In the genomic region with DNA sequence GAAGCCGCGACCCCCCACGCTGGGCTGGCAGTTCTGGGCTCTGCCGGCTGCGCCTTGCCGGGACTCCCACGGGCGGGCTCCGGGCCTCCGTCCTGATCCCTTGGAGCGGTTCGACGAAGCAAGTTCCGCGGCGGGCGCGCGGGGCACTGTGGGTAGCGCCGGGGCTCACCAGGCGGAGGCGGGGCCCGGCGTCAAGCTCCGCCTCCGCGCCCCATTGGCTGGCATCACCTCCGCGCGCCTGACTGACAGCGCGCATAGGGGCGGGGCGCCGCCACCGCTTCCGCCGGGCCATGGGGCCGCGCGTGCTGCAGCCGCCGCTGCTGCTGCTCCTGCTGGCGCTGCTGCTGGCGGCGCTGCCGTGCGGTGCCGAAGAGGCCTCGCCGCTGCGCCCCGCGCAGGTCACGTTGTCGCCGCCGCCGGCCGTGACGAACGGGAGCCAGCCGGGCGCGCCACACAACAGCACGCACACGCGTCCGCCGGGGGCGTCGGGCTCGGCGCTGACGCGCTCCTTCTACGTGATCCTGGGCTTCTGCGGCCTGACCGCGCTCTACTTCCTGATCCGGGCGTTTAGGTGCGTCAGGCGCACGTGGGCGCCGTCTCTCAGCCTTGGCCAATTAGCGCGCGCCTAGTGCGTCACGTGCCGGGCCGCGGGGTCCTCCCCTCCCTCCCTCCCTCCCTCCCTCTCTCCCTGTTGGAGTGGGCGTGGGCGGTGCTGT, we compare ENCODE assay signal across 1 cellular context.
A peak's percentile ranks its signal among the peaks of the same experiment; 100 is the strongest.
TF ChIP-seq lines count a peak whose summit lies in the region.

A gene (plus strand): TSS at position 271 of the 716 bp plus-strand sequence. CDS start 20 bp downstream, at position 291.

TF ChIP-seq in H1, 55 proteins besides CTCF, POLR2A, EP300 and RAD21:
- TF ChIP-seq CHD2 (IDR thresholded peaks at IDR 0.05; ENCODE audit: low read length) (peak; percentile 51; the same call in 1 of the 2 replicates), KDM4A (IDR thresholded peaks at IDR 0.05; ENCODE audit: low read depth, low read length, severe bottlenecking) (peak; percentile 54), ASH2L (IDR thresholded peaks at IDR 0.05; ENCODE audit: low read length) (peak; percentile 56), SRF (IDR thresholded peaks at IDR 0.05; ENCODE audit: low read depth, low read length) (peak; percentile 3; the same call in 1 of the 2 replicates), JUN (IDR thresholded peaks at IDR 0.05; ENCODE audit: low read depth, low read length) (no peak), KDM5A (IDR thresholded peaks at IDR 0.05; ENCODE audit: low read length) (peak; percentile 34; the same call in 1 of the 2 replicates), HDAC2 (IDR thresholded peaks at IDR 0.05; ENCODE audit: borderline replicate concordance in 1 of 2, low read depth in 2 of 2, low read length in 2 of 2) (peak in 1 of 2 experiments; percentile 94; a peak in 1 of 4 replicates), RNF2 (IDR thresholded peaks at IDR 0.05; ENCODE audit: borderline replicate concordance, low read depth, low read length, missing control alignments, poor library complexity, severe bottlenecking) (no peak), SP4 (IDR thresholded peaks at IDR 0.05; ENCODE audit: low read length) (peak; percentile 89), TBP (IDR thresholded peaks at IDR 0.05; ENCODE audit: low read depth, low read length) (0 out of 2 replicates have a peak, but pooled peaks have one; percentile 42), TAF7 (optimal IDR thresholded peaks at IDR 0.05; ENCODE audit: borderline replicate concordance, low read depth, low read length) (peak; percentile 60), MAFK (IDR thresholded peaks at IDR 0.05; ENCODE audit: low read depth, low read length) (no peak), SIN3A (conservative IDR thresholded peaks at IDR 0.05 in 1 of 2, IDR thresholded peaks at IDR 0.05 in 1 of 2; ENCODE audit: low read depth in 1 of 2, low read length in 2 of 2) (peak in 1 of 2 experiments; percentile 73; a peak in 3 of 4 replicates), POLR2AphosphoS5 (IDR thresholded peaks at IDR 0.05; ENCODE audit: low read depth, low read length) (peak; percentile 84), SP1 (IDR thresholded peaks at IDR 0.05; ENCODE audit: low read depth, low read length) (peak; percentile 44), HDAC6 (IDR thresholded peaks at IDR 0.05; ENCODE audit: low read depth, low read length) (no peak), NANOG (IDR thresholded peaks at IDR 0.05; ENCODE audit: insufficient read depth, low read depth, low read length, poor library complexity, severe bottlenecking) (no peak), PHF8 (conservative IDR thresholded peaks at IDR 0.05; ENCODE audit: low read depth, low read length) (peak; percentile 87), CTBP2 (IDR thresholded peaks at IDR 0.05; ENCODE audit: borderline replicate concordance, insufficient read depth, insufficient read length, low read length) (no peak), RBBP5 (IDR thresholded peaks at IDR 0.05; ENCODE audit: borderline replicate concordance, low read depth, low read length) (no peak; the same call in 1 of the 2 replicates), BCL11A (IDR thresholded peaks at IDR 0.05; ENCODE audit: low read depth in 2 of 2, low read length in 2 of 2) (no peak), CREB1 (IDR thresholded peaks at IDR 0.05) (peak; percentile 92), JUND (IDR thresholded peaks at IDR 0.05; ENCODE audit: low read length) (no peak), TAF1 (IDR thresholded peaks at IDR 0.05; ENCODE audit: low read depth, low read length) (peak; percentile 70; the same call in 1 of the 2 replicates), BRCA1 (IDR thresholded peaks at IDR 0.05; ENCODE audit: low read depth, low read length) (no peak), SAP30 (IDR thresholded peaks at IDR 0.05; ENCODE audit: insufficient read depth, insufficient replicate concordance, low read length) (no peak), TEAD4 (IDR thresholded peaks at IDR 0.05; ENCODE audit: low read depth, low read length) (no peak)
- TF ChIP-seq, protein P1, sequence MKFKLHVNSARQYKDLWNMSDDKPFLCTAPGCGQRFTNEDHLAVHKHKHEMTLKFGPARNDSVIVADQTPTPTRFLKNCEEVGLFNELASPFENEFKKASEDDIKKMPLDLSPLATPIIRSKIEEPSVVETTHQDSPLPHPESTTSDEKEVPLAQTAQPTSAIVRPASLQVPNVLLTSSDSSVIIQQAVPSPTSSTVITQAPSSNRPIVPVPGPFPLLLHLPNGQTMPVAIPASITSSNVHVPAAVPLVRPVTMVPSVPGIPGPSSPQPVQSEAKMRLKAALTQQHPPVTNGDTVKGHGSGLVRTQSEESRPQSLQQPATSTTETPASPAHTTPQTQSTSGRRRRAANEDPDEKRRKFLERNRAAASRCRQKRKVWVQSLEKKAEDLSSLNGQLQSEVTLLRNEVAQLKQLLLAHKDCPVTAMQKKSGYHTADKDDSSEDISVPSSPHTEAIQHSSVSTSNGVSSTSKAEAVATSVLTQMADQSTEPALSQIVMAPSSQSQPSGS (IDR thresholded peaks at IDR 0.05; ENCODE audit: low read length), result 0 out of 2 replicates have a peak, but pooled peaks have one; percentile 69
- TF ChIP-seq, protein P2, sequence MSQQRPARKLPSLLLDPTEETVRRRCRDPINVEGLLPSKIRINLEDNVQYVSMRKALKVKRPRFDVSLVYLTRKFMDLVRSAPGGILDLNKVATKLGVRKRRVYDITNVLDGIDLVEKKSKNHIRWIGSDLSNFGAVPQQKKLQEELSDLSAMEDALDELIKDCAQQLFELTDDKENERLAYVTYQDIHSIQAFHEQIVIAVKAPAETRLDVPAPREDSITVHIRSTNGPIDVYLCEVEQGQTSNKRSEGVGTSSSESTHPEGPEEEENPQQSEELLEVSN (IDR thresholded peaks at IDR 0.05), result no peak
- TF ChIP-seq, protein P3, sequence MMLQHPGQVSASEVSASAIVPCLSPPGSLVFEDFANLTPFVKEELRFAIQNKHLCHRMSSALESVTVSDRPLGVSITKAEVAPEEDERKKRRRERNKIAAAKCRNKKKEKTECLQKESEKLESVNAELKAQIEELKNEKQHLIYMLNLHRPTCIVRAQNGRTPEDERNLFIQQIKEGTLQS (IDR thresholded peaks at IDR 0.05; ENCODE audit: insufficient read depth, low read depth, low read length), result peak; percentile 99
- TF ChIP-seq, protein P4, sequence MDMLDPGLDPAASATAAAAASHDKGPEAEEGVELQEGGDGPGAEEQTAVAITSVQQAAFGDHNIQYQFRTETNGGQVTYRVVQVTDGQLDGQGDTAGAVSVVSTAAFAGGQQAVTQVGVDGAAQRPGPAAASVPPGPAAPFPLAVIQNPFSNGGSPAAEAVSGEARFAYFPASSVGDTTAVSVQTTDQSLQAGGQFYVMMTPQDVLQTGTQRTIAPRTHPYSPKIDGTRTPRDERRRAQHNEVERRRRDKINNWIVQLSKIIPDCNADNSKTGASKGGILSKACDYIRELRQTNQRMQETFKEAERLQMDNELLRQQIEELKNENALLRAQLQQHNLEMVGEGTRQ (IDR thresholded peaks at IDR 0.05; ENCODE audit: low read length), result peak; percentile 99
- TF ChIP-seq, protein P5, sequence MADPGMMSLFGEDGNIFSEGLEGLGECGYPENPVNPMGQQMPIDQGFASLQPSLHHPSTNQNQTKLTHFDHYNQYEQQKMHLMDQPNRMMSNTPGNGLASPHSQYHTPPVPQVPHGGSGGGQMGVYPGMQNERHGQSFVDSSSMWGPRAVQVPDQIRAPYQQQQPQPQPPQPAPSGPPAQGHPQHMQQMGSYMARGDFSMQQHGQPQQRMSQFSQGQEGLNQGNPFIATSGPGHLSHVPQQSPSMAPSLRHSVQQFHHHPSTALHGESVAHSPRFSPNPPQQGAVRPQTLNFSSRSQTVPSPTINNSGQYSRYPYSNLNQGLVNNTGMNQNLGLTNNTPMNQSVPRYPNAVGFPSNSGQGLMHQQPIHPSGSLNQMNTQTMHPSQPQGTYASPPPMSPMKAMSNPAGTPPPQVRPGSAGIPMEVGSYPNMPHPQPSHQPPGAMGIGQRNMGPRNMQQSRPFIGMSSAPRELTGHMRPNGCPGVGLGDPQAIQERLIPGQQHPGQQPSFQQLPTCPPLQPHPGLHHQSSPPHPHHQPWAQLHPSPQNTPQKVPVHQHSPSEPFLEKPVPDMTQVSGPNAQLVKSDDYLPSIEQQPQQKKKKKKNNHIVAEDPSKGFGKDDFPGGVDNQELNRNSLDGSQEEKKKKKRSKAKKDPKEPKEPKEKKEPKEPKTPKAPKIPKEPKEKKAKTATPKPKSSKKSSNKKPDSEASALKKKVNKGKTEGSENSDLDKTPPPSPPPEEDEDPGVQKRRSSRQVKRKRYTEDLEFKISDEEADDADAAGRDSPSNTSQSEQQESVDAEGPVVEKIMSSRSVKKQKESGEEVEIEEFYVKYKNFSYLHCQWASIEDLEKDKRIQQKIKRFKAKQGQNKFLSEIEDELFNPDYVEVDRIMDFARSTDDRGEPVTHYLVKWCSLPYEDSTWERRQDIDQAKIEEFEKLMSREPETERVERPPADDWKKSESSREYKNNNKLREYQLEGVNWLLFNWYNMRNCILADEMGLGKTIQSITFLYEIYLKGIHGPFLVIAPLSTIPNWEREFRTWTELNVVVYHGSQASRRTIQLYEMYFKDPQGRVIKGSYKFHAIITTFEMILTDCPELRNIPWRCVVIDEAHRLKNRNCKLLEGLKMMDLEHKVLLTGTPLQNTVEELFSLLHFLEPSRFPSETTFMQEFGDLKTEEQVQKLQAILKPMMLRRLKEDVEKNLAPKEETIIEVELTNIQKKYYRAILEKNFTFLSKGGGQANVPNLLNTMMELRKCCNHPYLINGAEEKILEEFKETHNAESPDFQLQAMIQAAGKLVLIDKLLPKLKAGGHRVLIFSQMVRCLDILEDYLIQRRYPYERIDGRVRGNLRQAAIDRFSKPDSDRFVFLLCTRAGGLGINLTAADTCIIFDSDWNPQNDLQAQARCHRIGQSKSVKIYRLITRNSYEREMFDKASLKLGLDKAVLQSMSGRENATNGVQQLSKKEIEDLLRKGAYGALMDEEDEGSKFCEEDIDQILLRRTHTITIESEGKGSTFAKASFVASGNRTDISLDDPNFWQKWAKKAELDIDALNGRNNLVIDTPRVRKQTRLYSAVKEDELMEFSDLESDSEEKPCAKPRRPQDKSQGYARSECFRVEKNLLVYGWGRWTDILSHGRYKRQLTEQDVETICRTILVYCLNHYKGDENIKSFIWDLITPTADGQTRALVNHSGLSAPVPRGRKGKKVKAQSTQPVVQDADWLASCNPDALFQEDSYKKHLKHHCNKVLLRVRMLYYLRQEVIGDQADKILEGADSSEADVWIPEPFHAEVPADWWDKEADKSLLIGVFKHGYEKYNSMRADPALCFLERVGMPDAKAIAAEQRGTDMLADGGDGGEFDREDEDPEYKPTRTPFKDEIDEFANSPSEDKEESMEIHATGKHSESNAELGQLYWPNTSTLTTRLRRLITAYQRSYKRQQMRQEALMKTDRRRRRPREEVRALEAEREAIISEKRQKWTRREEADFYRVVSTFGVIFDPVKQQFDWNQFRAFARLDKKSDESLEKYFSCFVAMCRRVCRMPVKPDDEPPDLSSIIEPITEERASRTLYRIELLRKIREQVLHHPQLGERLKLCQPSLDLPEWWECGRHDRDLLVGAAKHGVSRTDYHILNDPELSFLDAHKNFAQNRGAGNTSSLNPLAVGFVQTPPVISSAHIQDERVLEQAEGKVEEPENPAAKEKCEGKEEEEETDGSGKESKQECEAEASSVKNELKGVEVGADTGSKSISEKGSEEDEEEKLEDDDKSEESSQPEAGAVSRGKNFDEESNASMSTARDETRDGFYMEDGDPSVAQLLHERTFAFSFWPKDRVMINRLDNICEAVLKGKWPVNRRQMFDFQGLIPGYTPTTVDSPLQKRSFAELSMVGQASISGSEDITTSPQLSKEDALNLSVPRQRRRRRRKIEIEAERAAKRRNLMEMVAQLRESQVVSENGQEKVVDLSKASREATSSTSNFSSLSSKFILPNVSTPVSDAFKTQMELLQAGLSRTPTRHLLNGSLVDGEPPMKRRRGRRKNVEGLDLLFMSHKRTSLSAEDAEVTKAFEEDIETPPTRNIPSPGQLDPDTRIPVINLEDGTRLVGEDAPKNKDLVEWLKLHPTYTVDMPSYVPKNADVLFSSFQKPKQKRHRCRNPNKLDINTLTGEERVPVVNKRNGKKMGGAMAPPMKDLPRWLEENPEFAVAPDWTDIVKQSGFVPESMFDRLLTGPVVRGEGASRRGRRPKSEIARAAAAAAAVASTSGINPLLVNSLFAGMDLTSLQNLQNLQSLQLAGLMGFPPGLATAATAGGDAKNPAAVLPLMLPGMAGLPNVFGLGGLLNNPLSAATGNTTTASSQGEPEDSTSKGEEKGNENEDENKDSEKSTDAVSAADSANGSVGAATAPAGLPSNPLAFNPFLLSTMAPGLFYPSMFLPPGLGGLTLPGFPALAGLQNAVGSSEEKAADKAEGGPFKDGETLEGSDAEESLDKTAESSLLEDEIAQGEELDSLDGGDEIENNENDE (IDR thresholded peaks at IDR 0.05; ENCODE audit: insufficient replicate concordance, low read length), result no peak
- TF ChIP-seq, protein P6, sequence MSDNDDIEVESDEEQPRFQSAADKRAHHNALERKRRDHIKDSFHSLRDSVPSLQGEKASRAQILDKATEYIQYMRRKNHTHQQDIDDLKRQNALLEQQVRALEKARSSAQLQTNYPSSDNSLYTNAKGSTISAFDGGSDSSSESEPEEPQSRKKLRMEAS (IDR thresholded peaks at IDR 0.05), result peak; percentile 65; the same call in 1 of the 2 replicates
